ENCODE assay signal across 8 cellular contexts in genomic region chr14:96502621-96503251, GRCh38. TPM values are rescaled to one million over a fixed set of nuclear protein-coding genes. Genes with fewer than 3 reads are reported as not detected.
DNase-seq lines count a peak whose midpoint lies in the region; ATAC-seq and TF ChIP-seq lines count a peak whose summit lies in the region.

No MANE protein-coding gene starts in this region.

- H3K4me1 ChIP-seq in SK-N-SH (ENCODE audit: control insufficient read depth in 1 of 2, insufficient read depth in 2 of 2, low read depth in 1 of 2, low read length in 1 of 2) (peaks cover 12 to 15% of the 10 kb centered on the region in 2 experiments; a peak in 3 of 4 replicates), liver (ENCODE audit: control insufficient read depth in 4 of 4, insufficient read depth in 4 of 4, low read length in 3 of 4) (peaks cover 4 to 31% (median 19%) of the 10 kb centered on the region in 4 donors)

- H3K27ac ChIP-seq in SK-N-SH (ENCODE audit: low read depth in 2 of 2, low read length in 1 of 2) (peak overlapping the region; percentile 86 to 93), liver (ENCODE audit: low read depth in 1 of 2, low read length in 2 of 2) (peak overlapping the region; percentile 97 to 98)

- ATAC-seq in GM19463 (IDR thresholded peaks at IDR 0.05; ENCODE audit: unreplicated experiment) (peak; percentile 27), HG03565 (IDR thresholded peaks at IDR 0.05; ENCODE audit: unreplicated experiment) (peak; percentile 4)

- CTCF ChIA-PET in SK-N-SH (lab: Yijun Ruan, JAX), result interaction anchor here (0.8 to 1.2 kb wide), 2 partner anchors 350 to 402 kb away, joined by 3 read pairs; no protein-coding TSS in a partner anchor

- peaks cover 45% of the 10 kb centered on the region for H4K20me1 ChIP-seq in SK-N-SH (ENCODE audit: insufficient read depth)

- peak; percentile 46 for DNase-seq in EL
- peak; percentile 85 for DNase-seq in SK-N-SH
- DNase-seq in dermis microvascular lymphatic vessel endothelial cell (ENCODE audit: low read depth in 2 of 2), result peak; percentile 41 to 73
- DNase-seq in stimulated activated CD4-positive, alpha-beta T cell treated with anti-CD3 and anti-CD28 coated beads, Interleukin-4, amount 100 ng/mL, for 1 hour, result peak; percentile 18
- DNase-seq in NCI-H446 treated with DMSO at 0.1 percent for 48 hours (lab: John Stamatoyannopoulos, UW), result no peak

- no peaks in the 10 kb centered on the region for H3K27me3 ChIP-seq in SK-N-SH (ENCODE audit: insufficient read depth)
- no peaks in the 10 kb centered on the region for H3K27me3 ChIP-seq in liver (ENCODE audit: control insufficient read depth in 4 of 4, insufficient read depth in 4 of 4, low read length in 3 of 4)

- peak overlapping the region; percentile 79 for H3K4me2 ChIP-seq in SK-N-SH

- WGBS in SK-N-SH (ENCODE audit: low lambda C conversion rate), result 1% methylated on average over 34 of the region's 46 CpGs
- under 1% methylated on average over 46 of the region's 46 CpGs for WGBS in liver

- no peak for TF ChIP-seq EP300 in SK-N-SH (IDR thresholded peaks at IDR 0.05; ENCODE audit: borderline replicate concordance in 1 of 2, low read depth in 1 of 2, low read length in 1 of 2)

- peak overlapping the region; percentile 84 for H3K9ac ChIP-seq in SK-N-SH
- H3K9ac ChIP-seq in liver (ENCODE audit: low read depth in 1 of 2, low read length in 2 of 2), result peak overlapping the region; percentile 59 to 100

- TF ChIP-seq RAD21 in SK-N-SH (IDR thresholded peaks at IDR 0.05; ENCODE audit: low read length) (no peak), liver (IDR thresholded peaks at IDR 0.05) (no peak)

- H3K36me3 ChIP-seq in SK-N-SH (replicated peaks in 1 of 2; ENCODE audit: control insufficient read depth in 1 of 2, insufficient read depth in 2 of 2, low read length in 1 of 2), result peaks cover 0 to 4% of the 10 kb centered on the region in 2 experiments
- no peaks in the 10 kb centered on the region for H3K36me3 ChIP-seq in liver (ENCODE audit: control insufficient read depth in 4 of 4, insufficient read depth in 3 of 4, low read depth in 1 of 4, low read length in 3 of 4)

- no peaks in the 10 kb centered on the region for H3F3A ChIP-seq in SK-N-SH (replicated peaks; ENCODE audit: insufficient read depth)

- TF ChIP-seq CTCF in SK-N-SH (IDR thresholded peaks at IDR 0.05) (no peak), liver (IDR thresholded peaks at IDR 0.05; ENCODE audit: low read depth, low read length, missing input control) (no peak)

- peak overlapping the region; percentile 84 to 86 for H3K4me3 ChIP-seq in SK-N-SH (ENCODE audit: low read depth in 2 of 2, low read length in 1 of 2)
- H3K4me3 ChIP-seq in liver (ENCODE audit: low read depth in 1 of 3, low read length in 3 of 3), result peak overlapping the region; percentile 73 to 98 (median 81)

- H3K79me2 ChIP-seq in SK-N-SH (ENCODE audit: insufficient read depth), result peaks cover 53% of the 10 kb centered on the region

- POLR2A ChIA-PET in SK-N-SH (lab: Yijun Ruan, JAX), result no interaction called here

- no peaks in the 10 kb centered on the region for H3K9me3 ChIP-seq in SK-N-SH
- H3K9me3 ChIP-seq in liver (ENCODE audit: control insufficient read depth in 4 of 4, low read length in 3 of 4), result no peaks in the 10 kb centered on the region

- peak overlapping the region; percentile 78 for H2AFZ ChIP-seq in SK-N-SH (ENCODE audit: low read depth)

- H3K9me2 ChIP-seq in SK-N-SH, result no peaks in the 10 kb centered on the region

TF ChIP-seq in SK-N-SH, 30 proteins besides CTCF, POLR2A, EP300 and RAD21 (continues in another document):
- TF ChIP-seq FOXJ3 (CRISPR knock-in tag; IDR thresholded peaks at IDR 0.05) (no peak), YY1 (IDR thresholded peaks at IDR 0.05; ENCODE audit: low read depth) (no peak), MXI1 (IDR thresholded peaks at IDR 0.05; ENCODE audit: low read depth, low read length) (peak; percentile 15; the same call in 1 of the 2 replicates), USF1 (IDR thresholded peaks at IDR 0.05; ENCODE audit: borderline replicate concordance, low read depth) (no peak), EZH2phosphoT487 (IDR thresholded peaks at IDR 0.05; ENCODE audit: borderline replicate concordance, low read depth) (no peak), RFX5 (IDR thresholded peaks at IDR 0.05; ENCODE audit: low read length) (no peak), MEF2A (IDR thresholded peaks at IDR 0.05; ENCODE audit: borderline replicate concordance, low read depth) (no peak), IRF3 (IDR thresholded peaks at IDR 0.05; ENCODE audit: low read depth, low read length) (no peak), TAF1 (IDR thresholded peaks at IDR 0.05; ENCODE audit: borderline replicate concordance, low read depth, low read length) (0 out of 2 replicates have a peak, but pooled peaks have one; percentile 13), GABPA (IDR thresholded peaks at IDR 0.05; ENCODE audit: low read depth) (peak; percentile 62)
- TF ChIP-seq, protein P1, sequence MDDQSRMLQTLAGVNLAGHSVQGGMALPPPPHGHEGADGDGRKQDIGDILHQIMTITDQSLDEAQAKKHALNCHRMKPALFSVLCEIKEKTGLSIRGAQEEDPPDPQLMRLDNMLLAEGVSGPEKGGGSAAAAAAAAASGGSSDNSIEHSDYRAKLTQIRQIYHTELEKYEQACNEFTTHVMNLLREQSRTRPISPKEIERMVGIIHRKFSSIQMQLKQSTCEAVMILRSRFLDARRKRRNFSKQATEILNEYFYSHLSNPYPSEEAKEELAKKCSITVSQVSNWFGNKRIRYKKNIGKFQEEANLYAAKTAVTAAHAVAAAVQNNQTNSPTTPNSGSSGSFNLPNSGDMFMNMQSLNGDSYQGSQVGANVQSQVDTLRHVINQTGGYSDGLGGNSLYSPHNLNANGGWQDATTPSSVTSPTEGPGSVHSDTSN (IDR thresholded peaks at IDR 0.05), result no peak

TF ChIP-seq in liver, 16 proteins besides CTCF, POLR2A, EP300 and RAD21:
- no peak for TF ChIP-seq RXRA (IDR thresholded peaks at IDR 0.05)
- TF ChIP-seq MAX (IDR thresholded peaks at IDR 0.05), result no peak
- no peak for TF ChIP-seq HNF4G (IDR thresholded peaks at IDR 0.05)
- no peak for TF ChIP-seq NR2F2 (IDR thresholded peaks at IDR 0.05)
- TF ChIP-seq GABPA (IDR thresholded peaks at IDR 0.05 in 1 of 2, conservative IDR thresholded peaks at IDR 0.05 in 1 of 2), result peak in 1 of 2 donors; percentile 12

RNA-seq across cellular contexts. Expression of gene PAPOLA, which starts 0.6 kb away (rescaled TPM):
- polyA plus RNA-seq in SK-N-SH (2012; rRNA removed) (53.7 and 78.0 TPM in 2 replicates), liver (10 to 100 TPM; 29.4 to 53.4 TPM)
- 68.4 and 78.0 TPM in 2 replicates for polyA plus RNA-seq in SK-N-SH (2012; cell fraction: cytosol; rRNA removed)
- 58.4 and 105 TPM in 2 replicates for polyA plus RNA-seq in SK-N-SH (2012; cell fraction: nucleus; rRNA removed)
- total RNA-seq in dermis microvascular lymphatic vessel endothelial cell (79.2 and 100 TPM in 2 replicates), liver (100 to 1,000 TPM in 1 of 2 donors, 10 to 100 TPM in 1; 89.7 to 107 TPM)
